1 cellular context compared by ENCODE assay signal in the genomic region with DNA sequence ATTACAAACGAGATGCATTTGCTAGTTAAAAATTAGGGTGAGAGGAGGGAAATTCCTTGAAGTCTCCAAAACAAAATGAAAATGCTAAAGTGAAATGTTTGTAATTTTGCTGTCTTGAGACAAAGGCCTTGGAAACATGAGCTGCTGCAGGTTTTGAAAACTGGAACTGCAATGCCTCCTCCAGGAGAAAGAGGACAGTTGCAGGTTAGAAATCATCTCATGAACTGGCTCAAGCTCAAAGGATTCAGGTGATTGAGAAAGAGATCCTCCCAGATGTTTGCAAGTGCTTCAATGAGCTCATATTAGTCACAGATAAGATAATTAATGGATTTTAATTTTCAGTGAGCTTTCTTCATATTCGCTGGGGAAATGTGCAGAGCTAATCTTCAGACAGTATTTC.
TF ChIP-seq lines count a peak whose summit lies in the region.

No MANE protein-coding gene starts in this region.

TF ChIP-seq in SK-N-SH treated with all-trans-retinoic acid at 6 μM for 48 hours, 23 proteins besides CTCF, POLR2A, EP300 and RAD21 (continued from another document):
- TF ChIP-seq CREB5 (CRISPR knock-in tag; IDR thresholded peaks at IDR 0.05; ENCODE audit: low read depth) (no peak), ARNTL (CRISPR knock-in tag; IDR thresholded peaks at IDR 0.05; ENCODE audit: borderline replicate concordance, low read depth) (no peak)
